ENCODE assay signal across 1 cellular context in genomic region chr22:21856868-21857267, GRCh38.
TF ChIP-seq lines count a peak whose summit lies in the region.

No MANE protein-coding gene starts in this region.

TF ChIP-seq in H1, 55 proteins besides CTCF, POLR2A, EP300 and RAD21:
- TF ChIP-seq RFX5 (IDR thresholded peaks at IDR 0.05; ENCODE audit: borderline replicate concordance, low read depth, low read length), result peak; percentile 80
- no peak for TF ChIP-seq MAFK (IDR thresholded peaks at IDR 0.05; ENCODE audit: low read depth, low read length)
